ENCODE assay signal across 8 cellular contexts in the genomic region with DNA sequence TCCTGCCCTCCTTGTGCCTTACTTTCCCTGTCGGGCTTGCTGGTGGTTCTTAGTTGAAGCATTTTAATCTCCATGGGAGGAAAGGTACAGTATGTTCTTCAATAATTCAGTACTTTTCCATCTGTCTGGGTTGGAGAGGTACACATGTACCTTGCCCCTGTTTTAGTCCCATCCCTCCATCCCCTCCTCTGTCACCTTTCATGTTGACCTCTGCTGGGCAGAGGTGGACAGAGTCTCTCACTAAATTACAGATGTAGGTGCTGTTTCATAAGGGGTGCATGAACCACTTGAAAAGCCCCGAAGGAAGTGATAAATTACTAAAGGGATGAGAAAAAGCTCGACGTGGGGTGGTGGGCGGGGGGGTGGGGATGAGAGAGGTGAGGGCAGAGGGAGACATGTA. TPM values are rescaled to one million over a fixed set of nuclear protein-coding genes. Genes with fewer than 3 reads are reported as not detected.
A peak's percentile ranks its signal among the peaks of the same experiment; 100 is the strongest.
DNase-seq lines count a peak whose midpoint lies in the region; ATAC-seq, FAIRE-seq and TF ChIP-seq lines count a peak whose summit lies in the region.

No MANE protein-coding gene starts in this region.

- H3K36me3 Mint-ChIP-seq in MCF 10A (ENCODE audit: insufficient read depth, unreplicated experiment) (peaks cover 6% of the 10 kb centered on the region), astrocyte (ENCODE audit: low read depth, unreplicated experiment) (no peaks in the 10 kb centered on the region)

- POLR2A ChIA-PET in MCF 10A (lab: Yijun Ruan, JAX) = interaction anchor here (1.0 to 3.2 kb wide), 10 partner anchors 11 to 418 kb away, joined by 3 to 23 read pairs (median 6); a partner anchor contains a TSS

- no peaks in the 10 kb centered on the region for H3K27me3 Mint-ChIP-seq in MCF 10A (ENCODE audit: insufficient read depth, unreplicated experiment)
- no peaks in the 10 kb centered on the region for H3K27me3 Mint-ChIP-seq in astrocyte (ENCODE audit: low read depth, unreplicated experiment)

- TF ChIP-seq POLR2A in upper lobe of left lung (IDR thresholded peaks at IDR 0.05) = no peak

- CTCF ChIA-PET in MCF 10A (lab: Yijun Ruan, JAX) (interaction anchor here (0.6 to 1.8 kb wide), 8 partner anchors 11 to 108 kb away, joined by 3 to 16 read pairs (median 4); no protein-coding TSS in a partner anchor), mammary epithelial cell (lab: Charles Lee; ENCODE audit: low non-redundant PET) (no interaction called here)

- H3K4me1 ChIP-seq in mammary epithelial cell (ENCODE audit: insufficient read depth, low read length) (peaks cover 29% of the 10 kb centered on the region), astrocyte (ENCODE audit: insufficient read depth, low read length) (peaks cover 34% of the 10 kb centered on the region), mucosa of rectum (ENCODE audit: control insufficient read depth in 2 of 2, insufficient read depth in 2 of 2, low read length in 2 of 2) (peaks cover 56 to 61% of the 10 kb centered on the region in 2 donors), upper lobe of left lung (peaks cover 55 to 71% (median 68%) of the 10 kb centered on the region in 4 donors)

- H3K36me3 ChIP-seq in mammary epithelial cell (ENCODE audit: insufficient read depth, low read length) = no peaks in the 10 kb centered on the region
- H3K36me3 ChIP-seq in astrocyte (ENCODE audit: insufficient read depth, low read length) = no peaks in the 10 kb centered on the region
- peaks cover 4 to 8% of the 10 kb centered on the region in 2 donors for H3K36me3 ChIP-seq in mucosa of rectum (ENCODE audit: control insufficient read depth in 2 of 2, insufficient read depth in 2 of 2, low read length in 2 of 2)
- no peaks in the 10 kb centered on the region for H3K36me3 ChIP-seq in upper lobe of left lung

- H3K79me2 ChIP-seq in mammary epithelial cell (ENCODE audit: insufficient read depth, low read length) (peaks cover 21% of the 10 kb centered on the region), astrocyte (ENCODE audit: insufficient read depth, low read length) (peaks cover 24% of the 10 kb centered on the region)

- H3K9ac ChIP-seq in mammary epithelial cell (ENCODE audit: insufficient read depth, low read length) = no peak overlapping the region
- H3K9ac ChIP-seq in astrocyte (ENCODE audit: low read length) = no peak overlapping the region
- H3K9ac ChIP-seq in mucosa of rectum (ENCODE audit: low read depth in 1 of 2, low read length in 2 of 2) = peak overlapping the region; percentile 13 to 18

- no peak for ATAC-seq in upper lobe of left lung (ENCODE audit: low FRiP score in 2 of 2)
- no peak for ATAC-seq in GM21723 (IDR thresholded peaks at IDR 0.05; ENCODE audit: unreplicated experiment)

- H3K27me3 ChIP-seq in mammary epithelial cell (ENCODE audit: insufficient read depth, low read length) = no peaks in the 10 kb centered on the region
- H3K27me3 ChIP-seq in astrocyte (ENCODE audit: insufficient read depth, low read length) = no peaks in the 10 kb centered on the region
- H3K27me3 ChIP-seq in mucosa of rectum (ENCODE audit: control insufficient read depth in 2 of 2, insufficient read depth in 2 of 2, low read length in 2 of 2) = no peaks in the 10 kb centered on the region
- no peaks in the 10 kb centered on the region for H3K27me3 ChIP-seq in upper lobe of left lung

- H3K4me2 ChIP-seq in mammary epithelial cell (ENCODE audit: insufficient read depth, low read depth, low read length) (no peak overlapping the region), astrocyte (ENCODE audit: low read length) (no peak overlapping the region)

- TF ChIP-seq CTCF in MCF 10A (IDR thresholded peaks at IDR 0.05; ENCODE audit: unreplicated experiment) (no peak), mammary epithelial cell (conservative IDR thresholded peaks at IDR 0.05 in 1 of 2, IDR thresholded peaks at IDR 0.05 in 1 of 2; ENCODE audit: extremely low read depth in 1 of 2, insufficient read depth in 1 of 2, low read depth in 1 of 2, low read length in 2 of 2) (no peak), astrocyte (IDR thresholded peaks at IDR 0.05; ENCODE audit: insufficient read depth, low read depth, low read length) (no peak), upper lobe of left lung (IDR thresholded peaks at IDR 0.05) (no peak)

- H3K9me3 Mint-ChIP-seq in MCF 10A (ENCODE audit: unreplicated experiment) (no peaks in the 10 kb centered on the region), astrocyte (ENCODE audit: unreplicated experiment) (no peaks in the 10 kb centered on the region)

- dilution Hi-C loops in mammary epithelial cell (cut with HindIII; ENCODE audit: low sequenced_read_pairs) = no loop called here

- FAIRE-seq in astrocyte (lab: Jason Lieb, UNC) = no peak

- 70% methylated on average over 3 of the region's 5 CpGs for WGBS in mammary epithelial cell (ENCODE audit: low coverage, missing lambda C conversion rate)
- 32 to 48% methylated on average over 5 of the region's 5 CpGs for WGBS in upper lobe of left lung, 2 donors

- H3K9me3 ChIP-seq in mammary epithelial cell (replicated peaks; ENCODE audit: insufficient read depth, low read length) = no peaks in the 10 kb centered on the region
- no peaks in the 10 kb centered on the region for H3K9me3 ChIP-seq in astrocyte (ENCODE audit: insufficient read depth, low read depth, low read length)
- no peaks in the 10 kb centered on the region for H3K9me3 ChIP-seq in mucosa of rectum (ENCODE audit: control insufficient read depth in 2 of 2, low read length in 2 of 2)
- no peaks in the 10 kb centered on the region for H3K9me3 ChIP-seq in upper lobe of left lung

- peak overlapping the region; percentile 1 for H3K4me3 Mint-ChIP-seq in MCF 10A (ENCODE audit: unreplicated experiment)
- H3K4me3 Mint-ChIP-seq in astrocyte (ENCODE audit: unreplicated experiment) = no peak overlapping the region

- H2AFZ ChIP-seq in mammary epithelial cell (ENCODE audit: low read depth, low read length) (no peak overlapping the region), astrocyte (ENCODE audit: low read depth, low read length) (no peak overlapping the region)

- TF ChIP-seq EP300 in upper lobe of left lung (IDR thresholded peaks at IDR 0.05) = no peak

- H3K4me3 ChIP-seq in mammary epithelial cell (replicated peaks in 1 of 3; ENCODE audit: insufficient read depth in 1 of 3, low read depth in 2 of 3, low read length in 3 of 3) = no peak overlapping the region
- no peak overlapping the region for H3K4me3 ChIP-seq in astrocyte (ENCODE audit: insufficient read depth, low read depth, low read length)
- no peak overlapping the region for H3K4me3 ChIP-seq in mucosa of rectum (ENCODE audit: low read length in 2 of 2)
- H3K4me3 ChIP-seq in upper lobe of left lung = no peak overlapping the region

- DNase-seq in MCF 10A (ENCODE audit: unreplicated experiment) = no peak
- DNase-seq in mammary epithelial cell = no peak
- DNase-seq in astrocyte (ENCODE audit: low read depth) = no peak
- no peak for DNase-seq in upper lobe of left lung
- DNase-seq in SKM-1 treated with dmso at 0.1 percent for 144 hours (lab: John Stamatoyannopoulos, UW; ENCODE audit: unreplicated experiment) = no peak
- no peak for DNase-seq in NCI-H748 (lab: John Stamatoyannopoulos, UW; ENCODE audit: unreplicated experiment)

- intact Hi-C loops in MCF 10A (cut with micrococcal nuclease) (no loop called here), mammary epithelial cell (cut with micrococcal nuclease) (loop anchor here (2.0 kb wide), 1 partner anchor 14 kb away; no protein-coding TSS in a partner anchor)

- in situ Hi-C loops in mammary epithelial cell (cut with MboI; ENCODE audit: low sequenced_read_pairs in 2 of 2) = no loop called here

- H3K4me1 Mint-ChIP-seq in MCF 10A (ENCODE audit: insufficient read depth, unreplicated experiment) (peaks cover 56% of the 10 kb centered on the region), astrocyte (ENCODE audit: low read depth, unreplicated experiment) (peaks cover 41% of the 10 kb centered on the region)

- H3K27ac Mint-ChIP-seq in MCF 10A (ENCODE audit: low read depth, unreplicated experiment) = peak overlapping the region; percentile 78
- H3K27ac Mint-ChIP-seq in astrocyte (ENCODE audit: unreplicated experiment) = peak overlapping the region; percentile 90

- no peaks in the 10 kb centered on the region for H4K20me1 ChIP-seq in mammary epithelial cell (ENCODE audit: insufficient read depth, low read length)
- no peaks in the 10 kb centered on the region for H4K20me1 ChIP-seq in astrocyte (ENCODE audit: insufficient read depth, low read length)

- BruUV-seq in MCF 10A (replicated peaks; lab: Mats Ljungman, UMichigan) (no TSS peak), mammary epithelial cell (replicated peaks; lab: Mats Ljungman, UMichigan) (no TSS peak)

- no peak overlapping the region for H3K27ac ChIP-seq in mammary epithelial cell (ENCODE audit: insufficient read depth, low read depth, low read length)
- H3K27ac ChIP-seq in astrocyte (ENCODE audit: low read depth, low read length) = no peak overlapping the region
- peak overlapping the region; percentile 89 to 97 for H3K27ac ChIP-seq in mucosa of rectum (ENCODE audit: low read depth in 2 of 2, low read length in 2 of 2)
- H3K27ac ChIP-seq in upper lobe of left lung = peak overlapping the region; percentile 81 to 90 (median 87)

RNA-seq across cellular contexts. Expression of a gene that starts 5.4 kb away (rescaled TPM):
- total RNA-seq in MCF 10A (2022) (8.4 and 11.9 TPM in 2 replicates), mammary epithelial cell (10 to 100 TPM in 1 of 2 donors, 1 to 10 TPM in 1; 8.0 to 10.9 TPM), astrocyte (6.2 and 7.1 TPM in 2 replicates), upper lobe of left lung (10 to 100 TPM; 14.3 to 33.1 (median 20.4) TPM)
- 4.0 TPM for polyA plus RNA-seq in mammary epithelial cell
- polyA minus RNA-seq in mammary epithelial cell = 11.4 TPM

RNA-seq across cellular contexts. Expression of a gene that starts 29.3 kb away (rescaled TPM):
- total RNA-seq in MCF 10A (2022) (1.2 and 2.9 TPM in 2 replicates), mammary epithelial cell (1 to 10 TPM in 1 of 2 donors, not detected in 1; 2.0 TPM), astrocyte (1.4 and 1.9 TPM in 2 replicates), upper lobe of left lung (10 to 100 TPM in 3 of 6 donors, 1 to 10 TPM in 3; 1.2 to 18.9 (median 12.7) TPM)
- 0.18 TPM for polyA plus RNA-seq in mammary epithelial cell
- polyA minus RNA-seq in mammary epithelial cell = not detected

RNA-seq across cellular contexts. Expression of a gene that starts 41.5 kb away (rescaled TPM):
- 21.4 and 22.3 TPM in 2 replicates for total RNA-seq in MCF 10A (2022)
- 10 to 100 TPM in 1 of 2 donors, 1 to 10 TPM in 1; 7.8 to 29.1 TPM for total RNA-seq in mammary epithelial cell
- polyA plus RNA-seq in mammary epithelial cell = 8.1 TPM
- 6.0 TPM for polyA minus RNA-seq in mammary epithelial cell
- 52.7 and 62.5 TPM in 2 replicates for total RNA-seq in astrocyte
- 100 to 1,000 TPM in 5 of 6 donors, 10 to 100 TPM in 1; 88.5 to 493 (median 121) TPM for total RNA-seq in upper lobe of left lung

RNA-seq across cellular contexts. Expression of a gene that starts 41.7 kb away (rescaled TPM):
- 0.37 and 1.1 TPM in 2 replicates for total RNA-seq in MCF 10A (2022)
- total RNA-seq in mammary epithelial cell = under 1 TPM; 0.17 to 0.45 TPM
- polyA plus RNA-seq in mammary epithelial cell = 0.44 TPM
- polyA minus RNA-seq in mammary epithelial cell = not detected
- total RNA-seq in astrocyte = 0.17 and 0.52 TPM in 2 replicates
- 1 to 10 TPM in 1 of 6 donors, under 1 TPM in 2, not detected in 3; 0.63 to 4.2 (median 0.77) TPM for total RNA-seq in upper lobe of left lung

RNA-seq across cellular contexts. Expression of a gene that starts 57.8 kb away (rescaled TPM):
- total RNA-seq in MCF 10A (2022) (2.0 and 3.6 TPM in 2 replicates), mammary epithelial cell (1 to 10 TPM in 1 of 2 donors, under 1 TPM in 1; 0.67 to 6.9 TPM), astrocyte (10.8 and 15.5 TPM in 2 replicates), upper lobe of left lung (100 to 1,000 TPM in 2 of 6 donors, 10 to 100 TPM in 4; 15.2 to 115 (median 47.3) TPM)
- polyA plus RNA-seq in mammary epithelial cell = 0.86 TPM
- not detected for polyA minus RNA-seq in mammary epithelial cell

Comparison
In these comparisons a context has a peak if more than half of its experiments do, and no peak if none do; other contexts are left out.
1. H3K27ac ChIP-seq: peak in mucosa of rectum (2 of 2) and upper lobe of left lung (4 of 4); none in mammary epithelial cell (single experiment) and astrocyte (single experiment).
2. H3K9ac ChIP-seq: peak in mucosa of rectum (2 of 2); none in mammary epithelial cell (single experiment) and astrocyte (single experiment).